Comparison of ENCODE assay signal across 17 cellular contexts in genomic region chr9:27292646-27293045, GRCh38. TPM values are rescaled to one million over a fixed set of nuclear protein-coding genes. Genes with fewer than 3 reads are reported as not detected.
A peak's percentile ranks its signal among the peaks of the same experiment; 100 is the strongest.
DNase-seq lines count a peak whose midpoint lies in the region; TF ChIP-seq lines count a peak whose summit lies in the region.
"Had no signal": no experiment of that assay in that cellular context is flagged by ENCODE, and none has a peak within 500 bp of the region (broad histone marks: within the 10 kb centered on the region; RNA-seq: fewer than 3 reads in every experiment).

No MANE protein-coding gene starts in this region.

- H3K27ac ChIP-seq in A673 (ENCODE audit: low read depth, low read length, poor library complexity, severe bottlenecking) (no peak overlapping the region), SK-N-SH (ENCODE audit: low read depth in 2 of 2, low read length in 1 of 2) (no peak overlapping the region), Peyer's patch (no peak overlapping the region)
- H3K27ac ChIP-seq: prostate gland had no signal

- H2AFZ ChIP-seq in SK-N-SH (ENCODE audit: low read depth), result no peak overlapping the region

- H3K36me3 ChIP-seq in A673 (ENCODE audit: insufficient read depth, low read length, poor library complexity, severe bottlenecking), result no peaks in the 10 kb centered on the region
- no peaks in the 10 kb centered on the region for H3K36me3 ChIP-seq in SK-N-SH (replicated peaks in 1 of 2; ENCODE audit: control insufficient read depth in 1 of 2, insufficient read depth in 2 of 2, low read length in 1 of 2)
- no peaks in the 10 kb centered on the region for H3K36me3 ChIP-seq in Peyer's patch
- H3K36me3 ChIP-seq: prostate gland had no signal

- H3K9ac ChIP-seq in SK-N-SH, result no peak overlapping the region

- H3K27me3 ChIP-seq in A673 (replicated peaks; ENCODE audit: insufficient read depth, low read depth, low read length, poor library complexity) (no peaks in the 10 kb centered on the region), SK-N-SH (ENCODE audit: insufficient read depth) (no peaks in the 10 kb centered on the region), Peyer's patch (no peaks in the 10 kb centered on the region)

- CTCF ChIA-PET in A673 (lab: Charles Lee) (no interaction called here), SK-N-SH (lab: Yijun Ruan, JAX) (no interaction called here)

- intact Hi-C loops in A673 (cut with micrococcal nuclease; ENCODE audit: unreplicated experiment), result no loop called here

- H3F3A ChIP-seq in SK-N-SH (replicated peaks; ENCODE audit: insufficient read depth), result no peaks in the 10 kb centered on the region

- no TSS peak for BruUV-seq in A673 (replicated peaks; lab: Mats Ljungman, UMichigan)

- H3K79me2 ChIP-seq in SK-N-SH (ENCODE audit: insufficient read depth), result no peaks in the 10 kb centered on the region

- TF ChIP-seq RAD21 in SK-N-SH (IDR thresholded peaks at IDR 0.05; ENCODE audit: low read length), result no peak

- H4K20me1 ChIP-seq in SK-N-SH (ENCODE audit: insufficient read depth), result no peaks in the 10 kb centered on the region

- H3K4me2 ChIP-seq in SK-N-SH, result no peak overlapping the region

- no peak for TF ChIP-seq POLR2A in Peyer's patch (IDR thresholded peaks at IDR 0.05)

- no peaks in the 10 kb centered on the region for H3K9me3 ChIP-seq in A673 (ENCODE audit: low read depth, low read length, poor library complexity, severe bottlenecking)
- no peaks in the 10 kb centered on the region for H3K9me3 ChIP-seq in SK-N-SH
- no peaks in the 10 kb centered on the region for H3K9me3 ChIP-seq in Peyer's patch
- H3K9me3 ChIP-seq: prostate gland had no signal

- 13% methylated on average over 5 of the region's 5 CpGs for WGBS in SK-N-SH (ENCODE audit: low lambda C conversion rate)

- no peak overlapping the region for H3K4me3 ChIP-seq in A673 (ENCODE audit: low read depth, low read length, poor library complexity, severe bottlenecking)
- no peak overlapping the region for H3K4me3 ChIP-seq in SK-N-SH (ENCODE audit: low read depth in 2 of 2, low read length in 1 of 2)
- H3K4me3 ChIP-seq in Peyer's patch, result no peak overlapping the region
- H3K4me3 ChIP-seq: lung, prostate gland had no signal

- POLR2A ChIA-PET in A673 (lab: Charles Lee; ENCODE audit: low non-redundant PET), result no interaction called here
- POLR2A ChIA-PET in SK-N-SH (lab: Yijun Ruan, JAX), result no interaction called here

- H3K4me1 ChIP-seq in A673 (ENCODE audit: insufficient read depth, low read length, poor library complexity, severe bottlenecking) (no peaks in the 10 kb centered on the region), SK-N-SH (ENCODE audit: control insufficient read depth in 1 of 2, insufficient read depth in 2 of 2, low read depth in 1 of 2, low read length in 1 of 2) (no peaks in the 10 kb centered on the region; a peak in 2 of 4 replicates), Peyer's patch (no peaks in the 10 kb centered on the region)
- H3K4me1 ChIP-seq: prostate gland had no signal

- no peak for TF ChIP-seq CTCF in A673 (conservative IDR thresholded peaks at IDR 0.05; ENCODE audit: low read depth, low read length)
- TF ChIP-seq CTCF in SK-N-SH (IDR thresholded peaks at IDR 0.05), result no peak
- TF ChIP-seq CTCF in Peyer's patch (IDR thresholded peaks at IDR 0.05), result no peak

- no peaks in the 10 kb centered on the region for H3K9me2 ChIP-seq in SK-N-SH

- no peak for TF ChIP-seq EP300 in SK-N-SH (IDR thresholded peaks at IDR 0.05; ENCODE audit: borderline replicate concordance in 1 of 2, low read depth in 1 of 2, low read length in 1 of 2)

- peak; percentile 47 for DNase-seq in A673 (ENCODE audit: low spot score)
- peak; percentile 53 for DNase-seq in GM04504 (ENCODE audit: low read depth)
- peak; percentile 37 for DNase-seq in SK-N-SH
- peak; percentile 30 for DNase-seq in iris pigment epithelial cell (ENCODE audit: low read depth)
- no peak for DNase-seq in retina
- no peak for DNase-seq in Peyer's patch
- DNase-seq in HK-2 (ENCODE audit: unreplicated experiment), result no peak
- DNase-seq in activated CD8-positive, alpha-beta memory T cell treated with anti-CD3 and anti-CD28 coated beads for 24 hours, result no peak
- DNase-seq: activated effector memory CD4-positive, alpha-beta T cell treated with Interleukin-2 at 50 U/mL for 16 hours; COR-L47; Kasumi-1; NCI-H510A; nephron progenitor cell; stimulated activated naive CD8-positive, alpha-beta T cell treated with anti-CD3 and anti-CD28 coated beads, Interleukin-15, Interleukin-2, amounts not matched to agents 100 U/mL and 50 U/mL, for 24 hours had no signal

TF ChIP-seq in SK-N-SH, 30 proteins besides CTCF, POLR2A, EP300 and RAD21:
- TF ChIP-seq FOSL2 (IDR thresholded peaks at IDR 0.05; ENCODE audit: borderline replicate concordance, low read depth) (no peak), TCF12 (IDR thresholded peaks at IDR 0.05) (peak; percentile 96), ELF1 (IDR thresholded peaks at IDR 0.05) (no peak), PBX3 (IDR thresholded peaks at IDR 0.05) (peak; percentile 35; the same call in 1 of the 2 replicates), GABPA (IDR thresholded peaks at IDR 0.05; ENCODE audit: low read depth) (no peak), NFIC (IDR thresholded peaks at IDR 0.05; ENCODE audit: borderline replicate concordance) (peak; percentile 36), POLR2AphosphoS5 (IDR thresholded peaks at IDR 0.05; ENCODE audit: low read depth, low read length) (peak; percentile 54; the same call in 1 of the 2 replicates), TEAD4 (IDR thresholded peaks at IDR 0.05; ENCODE audit: borderline replicate concordance, insufficient read depth) (no peak)
TF ChIP-seq in SK-N-SH: peak in this region for 4.

RNA-seq across cellular contexts. Expression of gene EQTN, which starts 4.3 kb away (rescaled TPM):
- not detected in 2 replicates for total RNA-seq in A673 (2021)
- not detected in 2 replicates for polyA plus RNA-seq in SK-N-SH (2012; rRNA removed)
- not detected in 2 replicates for polyA plus RNA-seq in SK-N-SH (2012; cell fraction: cytosol; rRNA removed)
- not detected in 2 replicates for polyA plus RNA-seq in SK-N-SH (2012; cell fraction: nucleus; rRNA removed)
- 1 to 10 TPM in 2 of 4 donors, not detected in 2; 1.9 to 2.3 TPM for total RNA-seq in Peyer's patch
- total RNA-seq: chondrocyte had no signal

Comparison
In these comparisons a context has a peak if more than half of its experiments do, and no peak if none do; other contexts are left out.
1. DNase-seq: peak in A673 (single experiment), GM04504 (single experiment), SK-N-SH (single experiment) and iris pigment epithelial cell (single experiment); none in retina (single experiment), Peyer's patch (0 of 3), HK-2 (single experiment) and activated CD8-positive, alpha-beta memory T cell treated with anti-CD3 and anti-CD28 coated beads for 24 hours (single experiment).